In the genomic region with DNA sequence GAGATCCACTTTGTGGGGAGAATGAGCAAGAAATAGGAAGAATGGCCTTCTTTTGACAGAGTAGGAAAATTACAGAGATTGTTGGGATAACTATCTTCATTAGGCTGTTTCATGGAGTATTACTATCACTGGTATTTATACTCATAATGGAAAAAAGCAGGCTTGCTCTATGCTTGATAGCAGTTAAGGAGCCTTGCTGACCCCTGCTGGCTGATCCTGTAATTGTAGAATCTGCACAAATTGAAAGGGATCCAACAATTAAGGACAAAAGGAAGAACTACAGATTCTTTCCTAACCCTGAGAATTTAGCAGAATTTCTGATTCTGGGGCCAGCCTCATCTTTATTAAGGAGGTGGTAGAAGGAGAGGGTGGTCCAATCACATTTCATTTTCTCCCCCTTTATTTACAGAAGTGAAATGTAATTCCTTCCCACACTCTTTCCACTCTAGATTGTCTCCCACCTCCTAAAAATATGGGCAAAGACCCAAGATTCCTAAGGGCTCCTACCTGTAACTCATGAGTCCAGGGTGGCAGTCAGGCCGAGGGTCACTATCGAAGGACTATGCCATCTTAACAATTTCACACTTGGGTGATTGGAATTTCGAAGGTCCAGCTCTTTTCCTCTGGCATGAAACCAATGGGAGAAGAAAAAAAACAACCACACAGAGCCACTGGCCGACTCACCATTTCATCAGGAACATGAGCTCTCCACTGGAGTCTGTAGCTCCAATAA, we compare ENCODE assay signal across 8 cellular contexts. TPM values are rescaled to one million over a fixed set of nuclear protein-coding genes. Genes with fewer than 3 reads are reported as not detected.
DNase-seq lines count a peak whose midpoint lies in the region; ATAC-seq and TF ChIP-seq lines count a peak whose summit lies in the region.

No MANE protein-coding gene starts in this region.

- H3K9me3 ChIP-seq in effector memory CD4-positive, alpha-beta T cell (ENCODE audit: control insufficient read depth, low read length), result no peaks in the 10 kb centered on the region

- peaks cover 24% of the 10 kb centered on the region for H3F3A ChIP-seq in GM23338 (replicated peaks; ENCODE audit: low read depth)

- DNase-seq in AG09319 (ENCODE audit: extremely low read depth, low read depth), result peak; percentile 62
- DNase-seq in GM23338 (ENCODE audit: low spot score), result peak; percentile 92
- peak; percentile 52 for DNase-seq in NCI-H526 treated with DMSO at 0.1 percent for 48 hours (lab: John Stamatoyannopoulos, UW)
- DNase-seq in activated CD8-positive, alpha-beta T cell treated with anti-CD3 and anti-CD28 coated beads for 36 hours, result peak; percentile 89
- DNase-seq in effector memory CD4-positive, alpha-beta T cell, result peak; percentile 52 to 63 (median 53)
- DNase-seq in mesothelial cell of epicardium (ENCODE audit: low spot score in 2 of 2, unreplicated experiment in 2 of 2), result peak in 1 of 2 experiments; percentile 75
- DNase-seq in stimulated activated CD8-positive, alpha-beta memory T cell treated with anti-CD3 and anti-CD28 coated beads, Interleukin-4, amount 100 ng/mL, for 1 hour (ENCODE audit: low read depth in 2 of 2, low spot score in 1 of 2), result peak; percentile 38 to 58

- POLR2A ChIA-PET in activated CD8-positive, alpha-beta T cell treated with anti-CD3 and anti-CD28 coated beads for 36 hours (lab: Charles Lee), result interaction anchor here (1.0 to 1.7 kb wide), 3 partner anchors 10 to 48 kb away, joined by 3 to 10 read pairs (median 4); no protein-coding TSS in a partner anchor

- H3K4me2 ChIP-seq in GM23338, result no peak overlapping the region

- no peak overlapping the region for H2AFZ ChIP-seq in GM23338

- H3K27me3 ChIP-seq in GM23338 (ENCODE audit: insufficient read depth), result no peaks in the 10 kb centered on the region
- H3K27me3 ChIP-seq in effector memory CD4-positive, alpha-beta T cell (replicated peaks; ENCODE audit: control insufficient read depth, insufficient read depth, low read length, poor library complexity, severe bottlenecking), result no peaks in the 10 kb centered on the region

- H3K9me3 Mint-ChIP-seq in GM23338 (no peaks in the 10 kb centered on the region), mesothelial cell of epicardium (no peaks in the 10 kb centered on the region)
- H3K9me3 Mint-ChIP-seq in activated CD8-positive, alpha-beta T cell treated with anti-CD3 and anti-CD28 coated beads for 36 hours, result no peaks in the 10 kb centered on the region

- H3K4me1 ChIP-seq in GM23338 (ENCODE audit: insufficient read depth), result no peaks in the 10 kb centered on the region
- H3K4me1 ChIP-seq in effector memory CD4-positive, alpha-beta T cell (ENCODE audit: control insufficient read depth, insufficient read depth, low read length, poor library complexity, severe bottlenecking), result no peaks in the 10 kb centered on the region

- peaks cover 42% of the 10 kb centered on the region for H3K36me3 ChIP-seq in GM23338 (ENCODE audit: insufficient read depth)
- peaks cover 28% of the 10 kb centered on the region for H3K36me3 ChIP-seq in effector memory CD4-positive, alpha-beta T cell (ENCODE audit: control insufficient read depth, insufficient read depth, low read length)

- H3K36me3 Mint-ChIP-seq in GM23338 (ENCODE audit: low read depth), result peaks cover 62% of the 10 kb centered on the region
- peaks cover 20% of the 10 kb centered on the region for H3K36me3 Mint-ChIP-seq in activated CD8-positive, alpha-beta T cell treated with anti-CD3 and anti-CD28 coated beads for 36 hours (ENCODE audit: low read depth)
- H3K36me3 Mint-ChIP-seq in mesothelial cell of epicardium, result peaks cover 15% of the 10 kb centered on the region

- ATAC-seq in GM23338, result peak; percentile 86
- ATAC-seq in activated CD8-positive, alpha-beta T cell treated with anti-CD3 and anti-CD28 coated beads for 36 hours, result peak; percentile 90
- no peak for ATAC-seq in HG03196 (IDR thresholded peaks at IDR 0.05; ENCODE audit: unreplicated experiment)

- CTCF ChIA-PET in activated CD8-positive, alpha-beta T cell treated with anti-CD3 and anti-CD28 coated beads for 36 hours (lab: Charles Lee), result interaction anchor here (0.7 to 20.3 kb wide), 24 partner anchors 8 to 125 kb away, joined by 3 to 283 read pairs (median 4); a partner anchor contains a TSS

- no peak overlapping the region for H3K4me3 Mint-ChIP-seq in GM23338
- H3K4me3 Mint-ChIP-seq in activated CD8-positive, alpha-beta T cell treated with anti-CD3 and anti-CD28 coated beads for 36 hours, result no peak overlapping the region
- no peak overlapping the region for H3K4me3 Mint-ChIP-seq in mesothelial cell of epicardium

- TF ChIP-seq CTCF in AG09319 (IDR thresholded peaks at IDR 0.05; ENCODE audit: low read depth, low read length) (peak; percentile 78), GM23338 (conservative IDR thresholded peaks at IDR 0.05; ENCODE audit: low read depth in 2 of 2) (peak; percentile 78 to 83), mesothelial cell of epicardium (IDR thresholded peaks at IDR 0.05; ENCODE audit: unreplicated experiment) (peak; percentile 61)
- TF ChIP-seq CTCF in activated CD8-positive, alpha-beta T cell treated with anti-CD3 and anti-CD28 coated beads for 36 hours (IDR thresholded peaks at IDR 0.05), result peak; percentile 79

- H3K9me2 ChIP-seq in GM23338 (ENCODE audit: insufficient read depth), result no peaks in the 10 kb centered on the region

- H3K4me1 Mint-ChIP-seq in GM23338 (no peaks in the 10 kb centered on the region), mesothelial cell of epicardium (peaks cover 2% of the 10 kb centered on the region)
- no peaks in the 10 kb centered on the region for H3K4me1 Mint-ChIP-seq in activated CD8-positive, alpha-beta T cell treated with anti-CD3 and anti-CD28 coated beads for 36 hours (ENCODE audit: low read depth)

- H3K27ac ChIP-seq in GM23338 (ENCODE audit: low read depth), result peak overlapping the region; percentile 83
- no peak overlapping the region for H3K27ac ChIP-seq in effector memory CD4-positive, alpha-beta T cell (ENCODE audit: insufficient read depth, low read length, poor library complexity, severe bottlenecking)

- peaks cover 28% of the 10 kb centered on the region for H4K20me1 ChIP-seq in GM23338 (replicated peaks; ENCODE audit: insufficient read depth)

- H3K79me2 ChIP-seq in GM23338 (replicated peaks; ENCODE audit: insufficient read depth), result peaks cover 22% of the 10 kb centered on the region

- H3K27ac Mint-ChIP-seq in GM23338, result no peak overlapping the region
- no peak overlapping the region for H3K27ac Mint-ChIP-seq in activated CD8-positive, alpha-beta T cell treated with anti-CD3 and anti-CD28 coated beads for 36 hours
- H3K27ac Mint-ChIP-seq in mesothelial cell of epicardium, result peak overlapping the region; percentile 69

- intact Hi-C loops in activated CD8-positive, alpha-beta T cell treated with anti-CD3 and anti-CD28 coated beads for 36 hours (cut with micrococcal nuclease), result loop anchor here (1.0 kb wide), 1 partner anchor 48 kb away; no protein-coding TSS in a partner anchor

- no peak overlapping the region for H3K4me3 ChIP-seq in GM23338
- H3K4me3 ChIP-seq in effector memory CD4-positive, alpha-beta T cell (ENCODE audit: insufficient read depth, low read depth, low read length, poor library complexity, severe bottlenecking), result no peak overlapping the region

- H3K27me3 Mint-ChIP-seq in GM23338 (ENCODE audit: insufficient read depth, low read depth, poor library complexity) (peaks cover 2% of the 10 kb centered on the region), mesothelial cell of epicardium (ENCODE audit: low read depth) (no peaks in the 10 kb centered on the region)
- H3K27me3 Mint-ChIP-seq in activated CD8-positive, alpha-beta T cell treated with anti-CD3 and anti-CD28 coated beads for 36 hours, result no peaks in the 10 kb centered on the region

TF ChIP-seq in GM23338, 12 proteins besides CTCF, POLR2A, EP300 and RAD21:
- TF ChIP-seq ZNF331 (CRISPR knock-in tag; IDR thresholded peaks at IDR 0.05; ENCODE audit: low read depth) (no peak), CREB1 (CRISPR knock-in tag; IDR thresholded peaks at IDR 0.05; ENCODE audit: low read depth) (no peak)

RNA-seq across cellular contexts. Expression of a gene that starts 26.3 kb away (rescaled TPM):
- total RNA-seq in GM23338 (2014; rRNA removed; shearing (Covaris generic)), result 138 and 157 TPM in 2 replicates
- 39.9 and 49.9 TPM in 2 replicates for polyA plus RNA-seq in GM23338 (2016; fragmentation: Nextera tagmentation; extraction: Ambion mirVana)
- 10 to 100 TPM; 88.3 to 90.3 TPM for total RNA-seq in activated CD8-positive, alpha-beta T cell treated with anti-CD3 and anti-CD28 coated beads for 36 hours
- total RNA-seq in mesothelial cell of epicardium, result 134 to 137 TPM (median 136 TPM) in 3 replicates

RNA-seq across cellular contexts. Expression of a gene that starts 26.8 kb away (rescaled TPM):
- 113 and 127 TPM in 2 replicates for total RNA-seq in GM23338 (2014; rRNA removed; shearing (Covaris generic))
- 223 and 243 TPM in 2 replicates for polyA plus RNA-seq in GM23338 (2016; fragmentation: Nextera tagmentation; extraction: Ambion mirVana)
- total RNA-seq in activated CD8-positive, alpha-beta T cell treated with anti-CD3 and anti-CD28 coated beads for 36 hours, result 10 to 100 TPM; 52.3 to 53.0 TPM
- 142 to 145 TPM (median 143 TPM) in 3 replicates for total RNA-seq in mesothelial cell of epicardium

RNA-seq across cellular contexts. Expression of a gene that starts 33.1 kb away (rescaled TPM):
- total RNA-seq in GM23338 (2014; rRNA removed; shearing (Covaris generic)), result 13.7 and 16.3 TPM in 2 replicates
- polyA plus RNA-seq in GM23338 (2016; fragmentation: Nextera tagmentation; extraction: Ambion mirVana), result 7.9 and 8.0 TPM in 2 replicates
- total RNA-seq in activated CD8-positive, alpha-beta T cell treated with anti-CD3 and anti-CD28 coated beads for 36 hours, result 10 to 100 TPM; 27.2 to 29.5 TPM
- 16.2 to 20.1 TPM (median 18.4 TPM) in 3 replicates for total RNA-seq in mesothelial cell of epicardium

RNA-seq across cellular contexts. Expression of a gene that starts 36.9 kb away (rescaled TPM):
- total RNA-seq in GM23338 (2014; rRNA removed; shearing (Covaris generic)), result not detected in 2 replicates
- polyA plus RNA-seq in GM23338 (2016; fragmentation: Nextera tagmentation; extraction: Ambion mirVana), result not detected in 2 replicates
- 1 to 10 TPM; 4.3 to 4.6 TPM for total RNA-seq in activated CD8-positive, alpha-beta T cell treated with anti-CD3 and anti-CD28 coated beads for 36 hours
- total RNA-seq in mesothelial cell of epicardium, result 28.2 to 31.8 TPM (median 30.7 TPM) in 3 replicates
